ENCODE assay signal across 22 cellular contexts in the genomic region with DNA sequence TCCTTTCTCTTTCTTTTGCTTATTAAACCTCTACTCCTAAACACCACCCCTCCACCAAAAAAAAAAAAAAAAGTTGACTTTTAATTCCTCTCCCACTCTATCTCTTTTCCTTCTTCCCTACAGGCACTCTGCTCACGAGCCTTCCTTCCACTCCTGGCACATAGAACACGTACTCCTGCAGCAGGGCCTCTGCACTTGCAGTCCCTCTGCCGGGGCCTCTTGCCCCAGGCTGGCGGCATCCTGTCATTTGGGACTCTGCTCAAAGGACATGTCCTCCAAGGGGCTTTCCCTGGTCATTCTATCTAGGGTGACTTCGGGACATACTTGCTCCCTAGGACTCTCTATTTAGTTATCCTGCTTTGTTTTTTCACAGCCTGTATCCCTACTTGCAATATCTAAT. TPM values are rescaled to one million over a fixed set of nuclear protein-coding genes. Genes with fewer than 3 reads are reported as not detected.
DNase-seq lines count a peak whose midpoint lies in the region; ATAC-seq and TF ChIP-seq lines count a peak whose summit lies in the region.
"Had no signal": no experiment of that assay in that cellular context is flagged by ENCODE, and none has a peak within 500 bp of the region (broad histone marks: within the 10 kb centered on the region; RNA-seq: fewer than 3 reads in every experiment).

No MANE protein-coding gene starts in this region.

- no peaks in the 10 kb centered on the region for H3F3A ChIP-seq in SK-N-SH (replicated peaks; ENCODE audit: insufficient read depth)

- no peaks in the 10 kb centered on the region for H3K9me3 Mint-ChIP-seq in activated B cell treated with CpG ODN at 0.5 μM for 24 hours
- H3K9me3 Mint-ChIP-seq: activated CD4-positive, alpha-beta memory T cell treated with anti-CD3 and anti-CD28 coated beads, Interleukin-2, amount 10 ng/mL, durations not matched to agents 7 days and 5 days; activated naive CD4-positive, alpha-beta T cell treated with anti-CD3 and anti-CD28 coated beads, Interleukin-2, amount 50 U/mL, for 72 hours; immature natural killer cell; natural killer cell treated with Interleukin-12 subunit alpha and Interleukin-12 subunit beta and Interleukin-15 and Interleukin-18, amount 100 ng/mL, for 72 hours; T-cell had no signal

- no peak overlapping the region for H3K27ac ChIP-seq in SK-N-SH (ENCODE audit: low read depth in 2 of 2, low read length in 1 of 2)
- no peak overlapping the region for H3K27ac ChIP-seq in sigmoid colon
- H3K27ac ChIP-seq: prostate gland, VCaP had no signal

- H3K4me2 ChIP-seq in SK-N-SH = no peak overlapping the region

- H3K4me1 ChIP-seq in SK-N-SH (ENCODE audit: control insufficient read depth in 1 of 2, insufficient read depth in 2 of 2, low read depth in 1 of 2, low read length in 1 of 2) (peaks cover 0 to 2% of the 10 kb centered on the region in 2 experiments; a peak in 1 of 4 replicates), sigmoid colon (peaks cover 0 to 4% (median 2%) of the 10 kb centered on the region in 4 donors)
- H3K4me1 ChIP-seq: prostate gland had no signal

- H3K27me3 Mint-ChIP-seq in activated B cell treated with CpG ODN at 0.5 μM for 24 hours = peaks cover 18% of the 10 kb centered on the region

- H3K79me2 ChIP-seq in SK-N-SH (ENCODE audit: insufficient read depth) = no peaks in the 10 kb centered on the region

- H3K27me3 ChIP-seq in SK-N-SH (ENCODE audit: insufficient read depth) (no peaks in the 10 kb centered on the region; the same call in 1 of the 2 replicates), sigmoid colon (no peaks in the 10 kb centered on the region)

- intact Hi-C loops in activated B cell treated with CpG ODN at 0.5 μM for 24 hours (cut with micrococcal nuclease) = no loop called here
- intact Hi-C loops in sigmoid colon (cut with DNase I) = no loop called here
- intact Hi-C loops in posterior vena cava (cut with DNase I) = no loop called here

- DNase-seq in SK-N-SH (peak; percentile 28), activated B cell treated with CpG ODN at 0.5 μM for 24 hours (no peak), left lobe of liver (ENCODE audit: low spot score) (no peak), sigmoid colon (peak; percentile 65), RPMI8226 (no peak), posterior vena cava (ENCODE audit: low spot score) (no peak), DMS 273 treated with DMSO at 0.1 percent for 48 hours (lab: John Stamatoyannopoulos, UW) (no peak)
- DNase-seq: activated CD4-positive, alpha-beta memory T cell treated with anti-CD3 and anti-CD28 coated beads, Interleukin-2, amount 10 ng/mL, durations not matched to agents 7 days and 5 days; C1 segment of cervical spinal cord; GF-D8; immature natural killer cell; mammary epithelial cell; NCI-H1930; stimulated activated CD4-positive, alpha-beta T cell treated with anti-CD3 and anti-CD28 coated beads, Interleukin-12 subunit alpha, Interleukin-12 subunit beta, amount 100 ng/mL, for 4 hours; stimulated activated CD8-positive, alpha-beta memory T cell treated with anti-CD3 and anti-CD28 coated beads, Interleukin-4, amount 100 ng/mL, for 48 hours; T-cell had no signal

- no peaks in the 10 kb centered on the region for H3K9me3 ChIP-seq in SK-N-SH
- H3K9me3 ChIP-seq in sigmoid colon = no peaks in the 10 kb centered on the region
- H3K9me3 ChIP-seq: prostate gland had no signal

- H3K4me3 ChIP-seq in SK-N-SH (ENCODE audit: low read depth in 2 of 2, low read length in 1 of 2) (no peak overlapping the region), sigmoid colon (no peak overlapping the region)
- H3K4me3 ChIP-seq: prostate gland had no signal

- no peak overlapping the region for H3K9ac ChIP-seq in SK-N-SH

- H3K4me3 Mint-ChIP-seq in activated B cell treated with CpG ODN at 0.5 μM for 24 hours = no peak overlapping the region
- H3K4me3 Mint-ChIP-seq: activated CD4-positive, alpha-beta memory T cell treated with anti-CD3 and anti-CD28 coated beads, Interleukin-2, amount 10 ng/mL, durations not matched to agents 7 days and 5 days; immature natural killer cell; natural killer cell treated with Interleukin-12 subunit alpha and Interleukin-12 subunit beta and Interleukin-15 and Interleukin-18, amount 100 ng/mL, for 72 hours; T-cell had no signal

- TF ChIP-seq CTCF in SK-N-SH (IDR thresholded peaks at IDR 0.05) = no peak
- TF ChIP-seq CTCF in activated B cell treated with CpG ODN at 0.5 μM for 24 hours (IDR thresholded peaks at IDR 0.05) = no peak
- TF ChIP-seq CTCF in sigmoid colon (IDR thresholded peaks at IDR 0.05) = no peak

- peaks cover 4% of the 10 kb centered on the region for H3K4me1 Mint-ChIP-seq in activated B cell treated with CpG ODN at 0.5 μM for 24 hours

- H3K36me3 ChIP-seq in SK-N-SH (replicated peaks in 1 of 2; ENCODE audit: control insufficient read depth in 1 of 2, insufficient read depth in 2 of 2, low read length in 1 of 2) = peaks cover 0 to 4% of the 10 kb centered on the region in 2 experiments
- peaks cover 0 to 5% (median under 1%) of the 10 kb centered on the region in 4 donors for H3K36me3 ChIP-seq in sigmoid colon
- H3K36me3 ChIP-seq: prostate gland had no signal

- no peak for TF ChIP-seq POLR2A in sigmoid colon (IDR thresholded peaks at IDR 0.05)

- TF ChIP-seq RAD21 in SK-N-SH (IDR thresholded peaks at IDR 0.05; ENCODE audit: low read length) = no peak

- H3K27ac Mint-ChIP-seq in activated B cell treated with CpG ODN at 0.5 μM for 24 hours = peak overlapping the region; percentile 56
- H3K27ac Mint-ChIP-seq: activated CD4-positive, alpha-beta memory T cell treated with anti-CD3 and anti-CD28 coated beads, Interleukin-2, amount 10 ng/mL, durations not matched to agents 7 days and 5 days; activated naive CD4-positive, alpha-beta T cell treated with anti-CD3 and anti-CD28 coated beads, Interleukin-2, amount 50 U/mL, for 72 hours; natural killer cell treated with Interleukin-12 subunit alpha and Interleukin-12 subunit beta and Interleukin-15 and Interleukin-18, amount 100 ng/mL, for 72 hours; T-cell had no signal

- no peak overlapping the region for H2AFZ ChIP-seq in SK-N-SH (ENCODE audit: low read depth)

- TF ChIP-seq EP300 in SK-N-SH (IDR thresholded peaks at IDR 0.05; ENCODE audit: borderline replicate concordance in 1 of 2, low read depth in 1 of 2, low read length in 1 of 2) (no peak), sigmoid colon (IDR thresholded peaks at IDR 0.05) (no peak)

- CTCF ChIA-PET in SK-N-SH (lab: Yijun Ruan, JAX) (no interaction called here), activated B cell treated with CpG ODN at 0.5 μM for 24 hours (lab: Charles Lee) (no interaction called here)

- 54% methylated on average over 5 of the region's 5 CpGs for WGBS in SK-N-SH (ENCODE audit: low lambda C conversion rate)
- WGBS in sigmoid colon, 2 donors = 64 to 80% methylated on average over 5 of the region's 5 CpGs

- H4K20me1 ChIP-seq in SK-N-SH (ENCODE audit: insufficient read depth) = peaks cover 4% of the 10 kb centered on the region; the same call in 1 of the 2 replicates

- peaks cover 9% of the 10 kb centered on the region for H3K36me3 Mint-ChIP-seq in activated B cell treated with CpG ODN at 0.5 μM for 24 hours (ENCODE audit: low read depth)
- H3K36me3 Mint-ChIP-seq: natural killer cell treated with Interleukin-12 subunit alpha and Interleukin-12 subunit beta and Interleukin-15 and Interleukin-18, amount 100 ng/mL, for 72 hours had no signal

- POLR2A ChIA-PET in SK-N-SH (lab: Yijun Ruan, JAX) (no interaction called here), activated B cell treated with CpG ODN at 0.5 μM for 24 hours (lab: Charles Lee) (interaction anchor here (1.5 kb wide), 1 partner anchor 13 kb away, joined by 4 read pairs; no protein-coding TSS in a partner anchor)

- ATAC-seq in SK-N-SH treated with all-trans-retinoic acid at 6 μM for 48 hours (no peak; the same call in 2 of the 3 replicates), activated B cell treated with CpG ODN at 0.5 μM for 24 hours (ENCODE audit: low read depth) (no peak), left lobe of liver (peak; percentile 11)
- ATAC-seq: HCT116 had no signal

- H3K9me2 ChIP-seq in SK-N-SH = no peaks in the 10 kb centered on the region

TF ChIP-seq in SK-N-SH, 30 proteins besides CTCF, POLR2A, EP300 and RAD21 (continues in another document):
- TF ChIP-seq SIN3A (IDR thresholded peaks at IDR 0.05; ENCODE audit: borderline replicate concordance, low read depth, low read length) (no peak), RCOR1 (IDR thresholded peaks at IDR 0.05; ENCODE audit: low read length) (no peak), CHD2 (IDR thresholded peaks at IDR 0.05; ENCODE audit: low read length, partially characterized antibody) (no peak), POLR2AphosphoS5 (IDR thresholded peaks at IDR 0.05; ENCODE audit: low read depth, low read length) (no peak), NFIC (IDR thresholded peaks at IDR 0.05; ENCODE audit: borderline replicate concordance) (no peak), NRF1 (IDR thresholded peaks at IDR 0.05; ENCODE audit: low read depth, low read length) (no peak)

TF ChIP-seq in SK-N-SH treated with all-trans-retinoic acid at 6 μM for 48 hours, 23 proteins besides CTCF, POLR2A, EP300 and RAD21:
- no peak for TF ChIP-seq RARB (CRISPR knock-in tag; IDR thresholded peaks at IDR 0.05)

RNA-seq across cellular contexts. Expression of gene FOS, which starts 7.7 kb away (rescaled TPM):
- polyA plus RNA-seq in SK-N-SH (2012; rRNA removed) = 285 and 309 TPM in 2 replicates
- polyA plus RNA-seq in SK-N-SH (2012; cell fraction: cytosol; rRNA removed) = 143 and 157 TPM in 2 replicates
- 1,026 and 1,160 TPM in 2 replicates for polyA plus RNA-seq in SK-N-SH (2012; cell fraction: nucleus; rRNA removed)
- total RNA-seq in activated B cell treated with CpG ODN at 0.5 μM for 24 hours = 27.1 and 37.8 TPM in 2 replicates
- 13.1 TPM for total RNA-seq in left lobe of liver
- 1,000 to 10,000 TPM in 1 of 4 donors, 100 to 1,000 TPM in 3; 172 to 1,048 (median 650) TPM for total RNA-seq in sigmoid colon
- polyA plus RNA-seq in sigmoid colon = 100 to 1,000 TPM; 108 to 374 (median 306) TPM
- total RNA-seq in posterior vena cava = 100 to 1,000 TPM; 485 to 992 TPM

Comparison
In these comparisons a context has a peak if more than half of its experiments do, and no peak if none do; other contexts are left out.
1. DNase-seq: peak in SK-N-SH (single experiment) and sigmoid colon (single experiment); none in activated B cell treated with CpG ODN at 0.5 μM for 24 hours (single experiment), left lobe of liver (single experiment), RPMI8226 (single experiment), posterior vena cava (single experiment) and DMS 273 treated with DMSO at 0.1 percent for 48 hours (single experiment).